20 cellular contexts compared by ENCODE assay signal in the genomic region with DNA sequence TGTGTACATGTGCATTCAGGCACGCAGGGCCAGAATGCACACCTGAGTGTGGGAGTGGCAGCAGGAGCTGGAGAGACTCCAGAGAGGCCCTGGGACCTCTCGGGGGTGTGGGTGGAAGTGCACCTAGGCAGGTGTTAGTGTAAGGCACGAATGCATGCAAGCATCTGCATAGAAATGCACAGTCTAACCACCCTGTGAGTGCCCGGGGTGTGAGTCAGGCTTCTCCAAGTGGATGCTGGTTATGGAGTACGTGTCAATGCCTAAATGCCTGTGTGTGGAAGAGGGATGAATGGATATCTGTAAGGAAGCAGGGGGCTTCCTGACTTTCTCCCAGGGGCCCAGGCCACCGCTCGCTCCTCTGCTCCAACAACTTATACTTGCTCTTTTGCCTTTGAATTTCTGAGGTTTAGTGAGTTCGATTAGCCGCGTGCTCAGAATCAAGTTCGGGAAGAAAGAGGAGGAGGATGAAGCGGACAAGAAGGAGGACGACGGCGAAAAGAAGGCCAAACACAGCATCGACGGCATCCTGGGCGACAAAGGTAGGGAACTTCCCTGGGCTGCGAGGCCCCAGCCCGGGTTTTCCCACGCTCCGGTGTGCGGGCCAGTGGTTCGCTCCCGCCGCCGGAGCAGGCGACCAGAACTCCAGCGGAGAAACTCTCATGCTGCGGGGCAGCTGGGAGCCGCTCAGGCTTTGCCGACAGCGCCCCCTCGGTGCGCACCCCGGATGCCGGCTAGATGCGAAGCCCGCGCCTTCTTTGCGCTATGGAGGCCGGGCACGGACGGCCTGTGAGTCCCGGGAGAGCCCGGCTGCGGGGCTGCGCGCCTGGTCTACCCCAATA. TPM values are rescaled to one million over a fixed set of nuclear protein-coding genes. Genes with fewer than 3 reads are reported as not detected.
DNase-seq lines count a peak whose midpoint lies in the region; ATAC-seq, FAIRE-seq and TF ChIP-seq lines count a peak whose summit lies in the region.
"Had no signal": no experiment of that assay in that cellular context is flagged by ENCODE, and none has a peak within 500 bp of the region (broad histone marks: within the 10 kb centered on the region; RNA-seq: fewer than 3 reads in every experiment).

No MANE protein-coding gene starts in this region.

- H2BK5ac ChIP-seq in H9 (ENCODE audit: insufficient read length, low read length): no peak overlapping the region

- in situ Hi-C loops in GM12878 (cut with MboI): no loop called here

- H3K4me3 ChIP-seq in GM12878: no peak overlapping the region
- H3K4me3 ChIP-seq: HAP-1 had no signal

- H3K9ac ChIP-seq in H9 (ENCODE audit: extremely low read depth, insufficient read length, low read length) (no peak overlapping the region), GM12878 (ENCODE audit: control insufficient read depth, insufficient read depth, low read length) (no peak overlapping the region)

- FAIRE-seq in GM12878 (lab: Jason Lieb, UNC): no peak
- FAIRE-seq: HepG2, kidney had no signal

- H2BK12ac ChIP-seq in H9 (ENCODE audit: insufficient read length, low read depth, low read length): no peak overlapping the region

- DNase-seq in DMS 273 (lab: John Stamatoyannopoulos, UW; ENCODE audit: unreplicated experiment) (peak; percentile 59), DMS 273 treated with DMSO at 0.1 percent for 48 hours (lab: John Stamatoyannopoulos, UW) (no peak), H9 (peak; percentile 65), GM12878 (ENCODE audit: low read depth, low spot score) (no peak), NCI-H510A treated with DMSO at 0.1 percent for 48 hours (lab: John Stamatoyannopoulos, UW) (no peak), GM19238 (ENCODE audit: insufficient read length, low spot score) (no peak)
- DNase-seq: COR-L47, dermis blood vessel endothelial cell, foreskin fibroblast, kidney, NCI-H1105 had no signal

- CTCF ChIA-PET in GM12878 (lab: Yijun Ruan, JAX): no interaction called here

- H3K4me2 ChIP-seq in H9 (ENCODE audit: insufficient read depth, insufficient read length, low read length) (peak overlapping the region; percentile 78), GM12878 (ENCODE audit: control insufficient read depth, insufficient read depth) (no peak overlapping the region)

- H3K9me3 Mint-ChIP-seq in H9 (peaks cover 3 to 15% of the 10 kb centered on the region in 2 experiments; a peak in 3 of 5 replicates), nephron (no peaks in the 10 kb centered on the region)
- H3K9me3 Mint-ChIP-seq: natural killer cell treated with Interleukin-12 subunit alpha and Interleukin-12 subunit beta and Interleukin-15 and Interleukin-18, amount 100 ng/mL, for 72 hours had no signal

- no peak overlapping the region for H2BK120ac ChIP-seq in H9 (ENCODE audit: low read depth, low read length, poor library complexity, severe bottlenecking)

- no peak overlapping the region for H3K4ac ChIP-seq in H9 (ENCODE audit: low read depth, low read length)

- no peaks in the 10 kb centered on the region for H3K79me2 ChIP-seq in H9 (ENCODE audit: insufficient read depth, low read length)
- H3K79me2 ChIP-seq in GM12878 (ENCODE audit: control insufficient read depth, insufficient read depth, low read length): no peaks in the 10 kb centered on the region

- H2AFZ ChIP-seq in H9 (ENCODE audit: low read length) (no peak overlapping the region), GM12878 (ENCODE audit: control insufficient read depth, low read depth, low read length) (no peak overlapping the region)

- no peak for TF ChIP-seq EP300 in GM12878 (IDR thresholded peaks at IDR 0.05; ENCODE audit: borderline replicate concordance in 1 of 2, control insufficient read depth in 1 of 2, low read depth in 2 of 2, low read length in 2 of 2)

- SMC1A ChIA-PET in GM12878 (lab: Charles Lee; ENCODE audit: uncharacterized antibody, unreplicated experiment): no interaction called here

- H3K4me1 ChIP-seq in H9 (ENCODE audit: insufficient read depth, low read length): 0 out of 2 replicates have a peak, but pooled peaks cover 2% of the 10 kb centered on the region
- H3K4me1 ChIP-seq in GM12878 (ENCODE audit: control insufficient read depth, insufficient read depth, low read length): no peaks in the 10 kb centered on the region
- H3K4me1 ChIP-seq: HAP-1 had no signal

- H3K18ac ChIP-seq in H9 (ENCODE audit: insufficient read length, low read depth, low read length): no peak overlapping the region

- H3T11ph ChIP-seq in H9 (ENCODE audit: low read length): no peak overlapping the region

- H3K27me3 Mint-ChIP-seq in H9 (ENCODE audit: low read depth): peaks cover 100% of the 10 kb centered on the region
- peaks cover 100% of the 10 kb centered on the region for H3K27me3 Mint-ChIP-seq in nephron (ENCODE audit: low read depth)

- H4K5ac ChIP-seq in H9 (ENCODE audit: insufficient read length, low read depth, low read length): no peak overlapping the region

- H2BK20ac ChIP-seq in H9 (ENCODE audit: low read depth, low read length, poor library complexity, severe bottlenecking): no peak overlapping the region

- intact Hi-C loops in GM12878 (cut with micrococcal nuclease; ENCODE audit: unreplicated experiment): no loop called here

- peaks cover 85% of the 10 kb centered on the region for H3K27me3 ChIP-seq in H9 (ENCODE audit: insufficient read depth, low read length)
- H3K27me3 ChIP-seq in GM12878 (replicated peaks in 1 of 2; ENCODE audit: control insufficient read depth in 2 of 2, insufficient read depth in 2 of 2, low read length in 1 of 2): peaks cover 28% of the 10 kb centered on the region in 2 experiments

- no peaks in the 10 kb centered on the region for H3K36me3 ChIP-seq in GM12878 (ENCODE audit: control insufficient read depth in 2 of 2, insufficient read depth in 2 of 2, low read length in 1 of 2)
- H3K36me3 ChIP-seq: HAP-1 had no signal

- POLR2A ChIA-PET in GM12878 (lab: Charles Lee): no interaction called here

- H4K8ac ChIP-seq in H9 (replicated peaks; ENCODE audit: insufficient read length, low read depth, low read length): no peak overlapping the region

- ATAC-seq in GM12878 (no peak), HG03196 (IDR thresholded peaks at IDR 0.05; ENCODE audit: unreplicated experiment) (no peak)
- ATAC-seq: activated CD4-positive, CD25-positive, alpha-beta regulatory T cell treated with anti-CD3 and anti-CD28 coated beads, Interleukin-2, amount 50 U/mL, for 24 hours; HepG2; natural killer cell treated with Interleukin-12 subunit alpha and Interleukin-12 subunit beta and Interleukin-15 and Interleukin-18, amount 100 ng/mL, for 72 hours had no signal

- H3K23ac ChIP-seq in H9 (ENCODE audit: insufficient read length, low read depth, low read length): no peak overlapping the region

- H3K36me3 Mint-ChIP-seq in H9 (ENCODE audit: insufficient read depth in 1 of 3, low read depth in 3 of 3) (no peaks in the 10 kb centered on the region; a peak in 1 of 7 replicates), nephron (ENCODE audit: low read depth) (no peaks in the 10 kb centered on the region)
- H3K36me3 Mint-ChIP-seq: natural killer cell treated with Interleukin-12 subunit alpha and Interleukin-12 subunit beta and Interleukin-15 and Interleukin-18, amount 100 ng/mL, for 72 hours had no signal

- WGBS in H9 (ENCODE audit: extremely low coverage, insufficient read length, low lambda C conversion rate): no CpG with 5 or more reads among the region's 49 CpGs
- WGBS in GM12878 (ENCODE audit: insufficient coverage, insufficient replicate concordance, low lambda C conversion rate, missing lambda C conversion rate): 24% methylated on average over 44 of the region's 49 CpGs

- H3K14ac ChIP-seq in H9 (ENCODE audit: insufficient read depth, low read length): no peak overlapping the region

- no peak overlapping the region for H2AK5ac ChIP-seq in H9 (ENCODE audit: insufficient read length, low read length)

- peak; percentile 58 for TF ChIP-seq CTCF in H9 (conservative IDR thresholded peaks at IDR 0.05)
- no peak for TF ChIP-seq CTCF in GM12878 (IDR thresholded peaks at IDR 0.05 in 2 of 3, conservative IDR thresholded peaks at IDR 0.05 in 1 of 3; ENCODE audit: control insufficient read depth in 2 of 3, extremely low read depth in 1 of 3, insufficient read depth in 1 of 3, low read depth in 3 of 3, low read length in 3 of 3)
- peak in 1 of 3 experiments; percentile 18 for TF ChIP-seq CTCF in nephron (IDR thresholded peaks at IDR 0.05; ENCODE audit: unreplicated experiment in 3 of 3)

- no peaks in the 10 kb centered on the region for H3K79me1 ChIP-seq in H9 (ENCODE audit: insufficient read depth, low read depth, low read length, poor library complexity, severe bottlenecking)

- peaks cover 22% of the 10 kb centered on the region for H3K23me2 ChIP-seq in H9 (ENCODE audit: insufficient read length, low read depth, low read length, poor library complexity, severe bottlenecking)

- H3K4me3 Mint-ChIP-seq in H9 (peak overlapping the region in 1 of 2 experiments; percentile 74; a peak in 3 of 5 replicates), nephron (peak overlapping the region; percentile 12 to 77 (median 54))
- H3K4me3 Mint-ChIP-seq: natural killer cell treated with Interleukin-12 subunit alpha and Interleukin-12 subunit beta and Interleukin-15 and Interleukin-18, amount 100 ng/mL, for 72 hours had no signal

- TF ChIP-seq POLR2A in GM12878 (IDR thresholded peaks at IDR 0.05; ENCODE audit: low read depth, low read length): no peak

- H3K9me3 ChIP-seq in H9 (ENCODE audit: control insufficient read depth, low read depth, low read length): no peaks in the 10 kb centered on the region
- no peaks in the 10 kb centered on the region for H3K9me3 ChIP-seq in GM12878 (replicated peaks; ENCODE audit: control insufficient read depth, insufficient read depth, low read length)
- H3K9me3 ChIP-seq: HAP-1 had no signal

- peaks cover 3% of the 10 kb centered on the region for H4K20me1 ChIP-seq in H9 (ENCODE audit: control insufficient read depth, insufficient read depth, insufficient read length)
- H4K20me1 ChIP-seq in GM12878 (ENCODE audit: control insufficient read depth, insufficient read depth): no peaks in the 10 kb centered on the region

- no peak for TF ChIP-seq RAD21 in GM12878 (IDR thresholded peaks at IDR 0.05; ENCODE audit: insufficient read depth, low read depth, low read length)

- no peak overlapping the region for H2BK15ac ChIP-seq in H9 (ENCODE audit: low read depth, low read length)

- H3K4me1 Mint-ChIP-seq in H9: peaks cover 53 to 81% of the 10 kb centered on the region in 2 experiments
- H3K4me1 Mint-ChIP-seq in nephron: peaks cover 62% of the 10 kb centered on the region

- BruUV-seq in GM12878 (replicated peaks; lab: Mats Ljungman, UMichigan): no TSS peak

- RAD21 ChIA-PET in GM12878 (lab: Charles Lee; ENCODE audit: unreplicated experiment): no interaction called here

- H3K56ac ChIP-seq in H9 (ENCODE audit: insufficient read length, low read depth, low read length): no peak overlapping the region

- H4K91ac ChIP-seq in H9 (ENCODE audit: insufficient read length, low read depth, low read length): no peak overlapping the region

- H3K27ac ChIP-seq in H9 (ENCODE audit: insufficient read length, low read depth, low read length) (no peak overlapping the region), GM12878 (ENCODE audit: control insufficient read depth, insufficient read depth) (no peak overlapping the region)
- H3K27ac ChIP-seq: 22Rv1 had no signal

- no peak overlapping the region for H3K27ac Mint-ChIP-seq in H9
- H3K27ac Mint-ChIP-seq in nephron: peak overlapping the region in 2 of 3 experiments; percentile 6 to 40
- H3K27ac Mint-ChIP-seq: natural killer cell treated with Interleukin-12 subunit alpha and Interleukin-12 subunit beta and Interleukin-15 and Interleukin-18, amount 100 ng/mL, for 72 hours had no signal

RNA-seq across cellular contexts. Expression of a gene that starts 5.4 kb away (rescaled TPM):
- total RNA-seq in H9 (2021) (0.09 and 0.15 TPM in 2 replicates), GM12878 (2014; rRNA removed) (not detected in 2 replicates), GM12878 (2014; rRNA removed; fragmentation: Illumina TruSeq; extraction: Trizol) (not detected in 2 replicates), GM12878 (2021) (not detected in 2 replicates)
- not detected in 2 replicates for total RNA-seq in GM12878 (2013; cell fraction: nucleolus; rRNA removed)
- not detected for polyA plus RNA-seq in GM12878 (2011; ENCODE audit: low read depth)
- polyA plus RNA-seq in GM12878 (2011; rRNA removed) (not detected in 2 replicates), GM12878 (2014; fragmentation: Illumina TruSeq; extraction: Trizol) (not detected in 2 replicates), GM12878 (2014; fragmentation: Nextera tagmentation; extraction: Ambion mirVana) (not detected), GM12878 (2014; rRNA removed) (not detected in 2 replicates), GM12878 (2016; fragmentation: Nextera tagmentation; extraction: Ambion mirVana) (not detected)
- polyA plus RNA-seq in GM12878 (2011; cell fraction: cytosol; rRNA removed): not detected in 2 replicates
- not detected in 2 replicates for polyA plus RNA-seq in GM12878 (2011; cell fraction: nucleus; rRNA removed)
- polyA plus RNA-seq in GM12878 (2012): not detected in 2 replicates
- not detected in 2 replicates for polyA minus RNA-seq in GM12878 (2011; rRNA and poly(A)+ RNA removed)
- not detected in 2 replicates for polyA minus RNA-seq in GM12878 (2011; cell fraction: cytosol; rRNA and poly(A)+ RNA removed)
- not detected in 2 replicates for polyA minus RNA-seq in GM12878 (2011; cell fraction: nucleus; rRNA and poly(A)+ RNA removed)
- total RNA-seq: dermis blood vessel endothelial cell; HepG2; kidney; natural killer cell treated with Interleukin-12 subunit alpha and Interleukin-12 subunit beta and Interleukin-15 and Interleukin-18, amount 100 ng/mL, for 72 hours; SK-MEL-5; ureter had no signal
- polyA plus RNA-seq: HepG2 had no signal

Comparison
In these comparisons a context has a peak if more than half of its experiments do, and no peak if none do; other contexts are left out.
1. DNase-seq: peak in DMS 273 (single experiment) and H9 (single experiment); none in DMS 273 treated with DMSO at 0.1 percent for 48 hours (single experiment), GM12878 (single experiment), NCI-H510A treated with DMSO at 0.1 percent for 48 hours (single experiment) and GM19238 (single experiment).
2. H3K27ac Mint-ChIP-seq: peak in nephron (2 of 3); none in H9 (0 of 3).